ENCODE assay signal across 18 cellular contexts in genomic region chr4:16843831-16844508, GRCh38. TPM values are rescaled to one million over a fixed set of nuclear protein-coding genes. Genes with fewer than 3 reads are reported as not detected.
DNase-seq lines count a peak whose midpoint lies in the region; ATAC-seq and TF ChIP-seq lines count a peak whose summit lies in the region.
"Had no signal": no experiment of that assay in that cellular context is flagged by ENCODE, and none has a peak within 500 bp of the region (broad histone marks: within the 10 kb centered on the region; RNA-seq: fewer than 3 reads in every experiment).

No MANE protein-coding gene starts in this region.

- H2AFZ ChIP-seq in MM.1S (ENCODE audit: low read length): no peak overlapping the region

- no peaks in the 10 kb centered on the region for H3K79me2 ChIP-seq in MM.1S (ENCODE audit: low read length)

- ATAC-seq in left lobe of liver (peak; percentile 21), HG02798 (IDR thresholded peaks at IDR 0.05; ENCODE audit: poor library complexity, unreplicated experiment) (no peak), HG02840 (IDR thresholded peaks at IDR 0.05; ENCODE audit: low FRiP score, unreplicated experiment) (no peak)
- ATAC-seq: activated CD8-positive, alpha-beta T cell treated with anti-CD3 and anti-CD28 coated beads, Interleukin-2, amount 10 ng/mL, durations not matched to agents 7 days and 5 days; T-cell had no signal

- H3K4me1 ChIP-seq in HUES6 (ENCODE audit: control insufficient read depth, insufficient read depth, low read length): peaks cover 48% of the 10 kb centered on the region
- H3K4me1 ChIP-seq in MM.1S (ENCODE audit: low read length): no peaks in the 10 kb centered on the region
- H3K4me1 ChIP-seq: tibial artery had no signal

- H3K4me3 ChIP-seq in HUES6 (ENCODE audit: low read depth, low read length): no peak overlapping the region
- no peak overlapping the region for H3K4me3 ChIP-seq in MM.1S (ENCODE audit: low read length)
- H3K4me3 ChIP-seq: right lobe of liver, tibial artery had no signal

- no peak overlapping the region for H3K4me2 ChIP-seq in MM.1S (ENCODE audit: low read depth, low read length)

- H4K20me1 ChIP-seq in MM.1S (ENCODE audit: insufficient read depth, low read length): no peaks in the 10 kb centered on the region

- no peaks in the 10 kb centered on the region; the same call in 1 of the 2 replicates for H3K9me2 ChIP-seq in MM.1S (replicated peaks; ENCODE audit: insufficient read depth, low read length)

- peak overlapping the region; percentile 19; the same call in 1 of the 2 replicates for H3K27ac ChIP-seq in HUES6 (ENCODE audit: low read depth, low read length)
- no peak overlapping the region for H3K27ac ChIP-seq in MM.1S (ENCODE audit: low read length)
- H3K27ac ChIP-seq: C4-2B, right lobe of liver, tibial artery had no signal

- no peaks in the 10 kb centered on the region for H3F3A ChIP-seq in MM.1S (ENCODE audit: insufficient read depth, low read length)

- DNase-seq in AG20443 (ENCODE audit: low spot score) (peak; percentile 81), dedifferentiated amniotic fluid mesenchymal stem cell (ENCODE audit: extremely low spot score) (peak; percentile 91), left lobe of liver (ENCODE audit: low spot score) (no peak), T1000 (lab: John Stamatoyannopoulos, UW) (no peak), MM.1S (no peak)
- DNase-seq: activated CD8-positive, alpha-beta T cell treated with anti-CD3 and anti-CD28 coated beads, Interleukin-2, amount 10 ng/mL, durations not matched to agents 7 days and 5 days; activated naive CD4-positive, alpha-beta T cell treated with anti-CD3 and anti-CD28 coated beads, Interleukin-2, amount 10 ng/mL, durations not matched to agents 7 days and 5 days; dermis blood vessel endothelial cell; hypothalamus; NCI-H1048; NCI-H82; right lobe of liver; T-cell; tibial artery had no signal

- H3K9me3 ChIP-seq in HUES6 (ENCODE audit: control insufficient read depth, insufficient read depth, low read depth, low read length): no peaks in the 10 kb centered on the region
- no peaks in the 10 kb centered on the region for H3K9me3 ChIP-seq in MM.1S (replicated peaks; ENCODE audit: insufficient read depth, low read length)
- H3K9me3 ChIP-seq: right lobe of liver, tibial artery had no signal

- TF ChIP-seq CTCF in MM.1S (IDR thresholded peaks at IDR 0.05; ENCODE audit: low read length): no peak

- no peaks in the 10 kb centered on the region for H3K36me3 ChIP-seq in HUES6 (ENCODE audit: control insufficient read depth, insufficient read depth, low read length)
- H3K36me3 ChIP-seq in MM.1S (replicated peaks; ENCODE audit: insufficient read depth, low read length): no peaks in the 10 kb centered on the region
- H3K36me3 ChIP-seq: right lobe of liver, tibial artery had no signal

- H3K27me3 ChIP-seq in HUES6 (ENCODE audit: control insufficient read depth, insufficient read depth, low read length): no peaks in the 10 kb centered on the region
- no peaks in the 10 kb centered on the region for H3K27me3 ChIP-seq in MM.1S (replicated peaks; ENCODE audit: insufficient read depth, low read length)
- H3K27me3 ChIP-seq: right lobe of liver, tibial artery had no signal

- no peak overlapping the region for H3K9ac ChIP-seq in HUES6 (ENCODE audit: low read length)
- no peak overlapping the region for H3K9ac ChIP-seq in MM.1S (ENCODE audit: low read length)

RNA-seq across cellular contexts. Expression of gene LDB2, which starts 54.5 kb away (rescaled TPM):
- total RNA-seq in left lobe of liver: 21.0 TPM
- total RNA-seq: activated CD8-positive, alpha-beta T cell treated with anti-CD3 and anti-CD28 coated beads, Interleukin-2, amount 10 ng/mL, durations not matched to agents 7 days and 5 days had no signal

Comparison
In these comparisons a context has a peak if more than half of its experiments do, and no peak if none do; other contexts are left out.
1. DNase-seq: peak in AG20443 (single experiment) and dedifferentiated amniotic fluid mesenchymal stem cell (single experiment); none in left lobe of liver (single experiment), T1000 (single experiment) and MM.1S (single experiment).